ENCODE assay signal across 8 cellular contexts in the genomic region with DNA sequence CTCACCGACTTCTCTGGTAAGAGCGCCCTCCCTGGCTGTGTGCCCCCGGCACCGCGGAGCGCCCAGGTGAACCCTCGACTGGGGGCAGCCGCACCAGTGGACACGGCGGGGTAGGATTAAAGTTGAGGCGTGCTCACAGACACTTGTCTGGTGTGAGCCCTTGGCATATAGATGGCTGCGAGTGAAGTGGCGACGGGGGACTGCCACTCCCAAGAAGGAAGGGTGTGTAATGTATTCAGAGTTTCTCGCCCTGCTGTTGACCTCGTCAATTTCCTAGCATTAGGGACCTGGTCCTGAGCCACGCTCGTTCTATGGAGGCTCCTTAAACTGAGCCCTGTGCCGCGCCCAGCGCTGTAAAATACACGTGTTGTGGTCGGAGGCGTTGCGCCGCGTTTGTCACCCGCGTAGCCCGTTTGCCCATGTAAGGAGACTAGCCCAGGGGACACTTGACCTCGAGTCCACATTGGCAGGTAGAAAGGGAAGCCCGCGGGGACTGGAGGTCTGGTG. TPM values are rescaled to one million over a fixed set of nuclear protein-coding genes. Genes with fewer than 3 reads are reported as not detected.
A peak's percentile ranks its signal among the peaks of the same experiment; 100 is the strongest.
DNase-seq lines count a peak whose midpoint lies in the region; ATAC-seq and TF ChIP-seq lines count a peak whose summit lies in the region.

No MANE protein-coding gene starts in this region.

- no peak for TF ChIP-seq POLR2A in thyroid gland (IDR thresholded peaks at IDR 0.05)

- WGBS in thyroid gland, 2 donors = 20 to 23% methylated on average over 19 to 33 of the region's 33 CpGs

- CTCF ChIA-PET in CD4-positive, alpha-beta T cell (lab: Charles Lee) = interaction anchor here (4.9 kb wide), 1 partner anchor 187 kb away, joined by 19 read pairs; no protein-coding TSS in a partner anchor

- intact Hi-C loops in CD4-positive, alpha-beta T cell (cut with DNase I, micrococcal nuclease) = loop anchor here in 1 of 2 experiments (2.0 to 5.0 kb wide), 2 partner anchors 79 to 156 kb away; no protein-coding TSS in a partner anchor
- intact Hi-C loops in colonic mucosa (cut with DNase I) = no loop called here
- intact Hi-C loops in thyroid gland (cut with DNase I) = no loop called here

- peak; percentile 17 for TF ChIP-seq CTCF in CD4-positive, alpha-beta T cell (IDR thresholded peaks at IDR 0.05)
- TF ChIP-seq CTCF in colonic mucosa (IDR thresholded peaks at IDR 0.05) (no peak), thyroid gland (IDR thresholded peaks at IDR 0.05) (no peak), GM10266 (IDR thresholded peaks at IDR 0.05; ENCODE audit: control insufficient read depth, insufficient read depth, low read depth, missing control alignments) (no peak)

- peaks cover 4% of the 10 kb centered on the region for H3K4me1 ChIP-seq in colonic mucosa
- peaks cover 23 to 46% of the 10 kb centered on the region in 2 donors for H3K4me1 ChIP-seq in thyroid gland

- POLR2A ChIA-PET in CD4-positive, alpha-beta T cell (lab: Charles Lee) = interaction anchor here (0.7 to 4.4 kb wide), 5 partner anchors 10 to 199 kb away, joined by 3 to 52 read pairs (median 13); a partner anchor contains a TSS

- H3K4me3 ChIP-seq in colonic mucosa (peak overlapping the region; percentile 67), thyroid gland (replicated peaks in 1 of 3) (peak overlapping the region; percentile 26 to 78 (median 34))

- H3K4me3 Mint-ChIP-seq in CD4-positive, alpha-beta T cell = peak overlapping the region; percentile 97
- H3K4me3 Mint-ChIP-seq in memory B cell = peak overlapping the region; percentile 82

- H3K9ac ChIP-seq in colonic mucosa (ENCODE audit: low read depth in 2 of 2, low read length in 2 of 2) = peak overlapping the region; percentile 88 to 95

- H3K36me3 Mint-ChIP-seq in CD4-positive, alpha-beta T cell (ENCODE audit: low read depth) = peaks cover 9% of the 10 kb centered on the region
- no peaks in the 10 kb centered on the region for H3K36me3 Mint-ChIP-seq in memory B cell

- H3K36me3 ChIP-seq in colonic mucosa = no peaks in the 10 kb centered on the region
- H3K36me3 ChIP-seq in thyroid gland = no peaks in the 10 kb centered on the region

- peaks cover 52% of the 10 kb centered on the region for H3K4me1 Mint-ChIP-seq in CD4-positive, alpha-beta T cell (ENCODE audit: low read depth)
- peaks cover 8% of the 10 kb centered on the region for H3K4me1 Mint-ChIP-seq in memory B cell

- H3K27ac Mint-ChIP-seq in CD4-positive, alpha-beta T cell = peak overlapping the region; percentile 94
- H3K27ac Mint-ChIP-seq in memory B cell = no peak overlapping the region

- peak overlapping the region; percentile 54 for H3K27ac ChIP-seq in CD4-positive, alpha-beta T cell (ENCODE audit: low read depth, low read length)
- H3K27ac ChIP-seq in colonic mucosa (peak overlapping the region; percentile 75), thyroid gland (peak overlapping the region; percentile 98 to 99 (median 98))

- peak in 1 of 10 experiments; percentile 12 for DNase-seq in CD4-positive, alpha-beta T cell
- DNase-seq in NCI-H748 treated with DMSO at 0.1 percent for 48 hours (lab: John Stamatoyannopoulos, UW) = peak; percentile 63
- DNase-seq in colonic mucosa = peak; percentile 77
- peak in 1 of 2 donors; percentile 10 for DNase-seq in memory B cell (ENCODE audit: low spot score in 2 of 2)
- peak; percentile 46 to 54 for DNase-seq in thyroid gland
- no peak for DNase-seq in GM10266 (ENCODE audit: extremely low spot score)

- no peak for ATAC-seq in CD4-positive, alpha-beta T cell (ENCODE audit: poor library complexity)
- ATAC-seq in memory B cell (ENCODE audit: low read depth) = no peak
- ATAC-seq in GM21737 (IDR thresholded peaks at IDR 0.05; ENCODE audit: unreplicated experiment) = no peak
- no peak for ATAC-seq in GM18870 (IDR thresholded peaks at IDR 0.05; ENCODE audit: unreplicated experiment)

- no peaks in the 10 kb centered on the region for H3K9me3 ChIP-seq in CD4-positive, alpha-beta T cell (ENCODE audit: control insufficient read depth, low read length)
- H3K9me3 ChIP-seq in colonic mucosa (no peaks in the 10 kb centered on the region), thyroid gland (no peaks in the 10 kb centered on the region)

- no peaks in the 10 kb centered on the region for H3K27me3 Mint-ChIP-seq in CD4-positive, alpha-beta T cell
- H3K27me3 Mint-ChIP-seq in memory B cell = peaks cover 14% of the 10 kb centered on the region

- H3K9me3 Mint-ChIP-seq in CD4-positive, alpha-beta T cell = no peaks in the 10 kb centered on the region
- no peaks in the 10 kb centered on the region for H3K9me3 Mint-ChIP-seq in memory B cell

- H3K27me3 ChIP-seq in CD4-positive, alpha-beta T cell (ENCODE audit: control insufficient read depth, insufficient read depth, low read length) = no peaks in the 10 kb centered on the region
- H3K27me3 ChIP-seq in colonic mucosa = no peaks in the 10 kb centered on the region
- no peaks in the 10 kb centered on the region for H3K27me3 ChIP-seq in thyroid gland

RNA-seq across cellular contexts. Expression of a gene that starts 0.5 kb away (rescaled TPM):
- total RNA-seq in CD4-positive, alpha-beta T cell = 10 to 100 TPM; 11.1 to 12.7 TPM
- 1 to 10 TPM; 7.3 to 9.9 TPM for total RNA-seq in colonic mucosa
- total RNA-seq in thyroid gland = 10 to 100 TPM; 25.4 to 44.6 (median 35.2) TPM

RNA-seq across cellular contexts. Expression of a gene that starts 20.2 kb away (rescaled TPM):
- 1 to 10 TPM; 5.4 to 5.7 TPM for total RNA-seq in CD4-positive, alpha-beta T cell
- total RNA-seq in colonic mucosa (10 to 100 TPM in 1 of 2 donors, 1 to 10 TPM in 1; 6.1 to 16.4 TPM), thyroid gland (10 to 100 TPM; 13.6 to 23.9 (median 15.8) TPM)
